In genomic region chr17:5254903-5255521, GRCh38 we compare ENCODE assay signal across 12 cellular contexts. TPM values are rescaled to one million over a fixed set of nuclear protein-coding genes. Genes with fewer than 3 reads are reported as not detected.
DNase-seq lines count a peak whose midpoint lies in the region; ATAC-seq and TF ChIP-seq lines count a peak whose summit lies in the region.
"Had no signal": no experiment of that assay in that cellular context is flagged by ENCODE, and none has a peak within 500 bp of the region (broad histone marks: within the 10 kb centered on the region; RNA-seq: fewer than 3 reads in every experiment).

No MANE protein-coding gene starts in this region.

- H3K4ac ChIP-seq in H9 (ENCODE audit: low read depth, low read length) (no peak overlapping the region), mesendoderm (ENCODE audit: low read depth, low read length) (no peak overlapping the region)

- H4K20me1 ChIP-seq in H9 (ENCODE audit: control insufficient read depth, insufficient read depth, insufficient read length) = no peaks in the 10 kb centered on the region

- no peak overlapping the region for H3K56ac ChIP-seq in H9 (ENCODE audit: insufficient read length, low read depth, low read length)
- no peak overlapping the region for H3K56ac ChIP-seq in mesendoderm (ENCODE audit: low read length)

- H3K9me3 Mint-ChIP-seq in H9 = no peaks in the 10 kb centered on the region
- no peaks in the 10 kb centered on the region for H3K9me3 Mint-ChIP-seq in HFFc6
- H3K9me3 Mint-ChIP-seq in osteocyte (ENCODE audit: unreplicated experiment) = no peaks in the 10 kb centered on the region
- H3K9me3 Mint-ChIP-seq: naive thymus-derived CD4-positive, alpha-beta T cell had no signal

- H3T11ph ChIP-seq in H9 (ENCODE audit: low read length) = no peak overlapping the region

- no peak overlapping the region for H4K8ac ChIP-seq in H9 (replicated peaks; ENCODE audit: insufficient read length, low read depth, low read length)
- no peak overlapping the region for H4K8ac ChIP-seq in mesendoderm (ENCODE audit: low read depth, low read length)

- no peaks in the 10 kb centered on the region for H3K36me3 ChIP-seq in mesendoderm (ENCODE audit: control insufficient read depth, insufficient read depth, low read length)

- peaks cover 8 to 10% of the 10 kb centered on the region in 2 experiments for H3K4me1 Mint-ChIP-seq in H9
- H3K4me1 Mint-ChIP-seq in HFFc6 (ENCODE audit: low read depth) = peaks cover 14% of the 10 kb centered on the region
- no peaks in the 10 kb centered on the region for H3K4me1 Mint-ChIP-seq in osteocyte (ENCODE audit: unreplicated experiment)

- H3K27ac Mint-ChIP-seq in H9 (peak overlapping the region in 1 of 3 experiments; percentile 23; a peak in 1 of 7 replicates), HFFc6 (no peak overlapping the region; the same call in 1 of the 2 replicates), osteocyte (ENCODE audit: unreplicated experiment) (no peak overlapping the region)

- H2BK5ac ChIP-seq in H9 (ENCODE audit: insufficient read length, low read length) (no peak overlapping the region), mesendoderm (ENCODE audit: low read length) (no peak overlapping the region)

- no peak overlapping the region for H3K4me3 ChIP-seq in mesendoderm (ENCODE audit: low read length)
- H3K4me3 ChIP-seq: skin epidermis had no signal

- no peak overlapping the region for H4K91ac ChIP-seq in H9 (ENCODE audit: insufficient read length, low read depth, low read length)

- no peaks in the 10 kb centered on the region for H3K23me2 ChIP-seq in H9 (ENCODE audit: insufficient read length, low read depth, low read length, poor library complexity, severe bottlenecking)

- no peak overlapping the region for H2BK12ac ChIP-seq in H9 (ENCODE audit: insufficient read length, low read depth, low read length)

- no peaks in the 10 kb centered on the region for H3K36me3 Mint-ChIP-seq in H9 (ENCODE audit: insufficient read depth in 1 of 3, low read depth in 3 of 3)
- no peaks in the 10 kb centered on the region for H3K36me3 Mint-ChIP-seq in HFFc6 (ENCODE audit: low read depth)
- no peaks in the 10 kb centered on the region for H3K36me3 Mint-ChIP-seq in osteocyte (ENCODE audit: unreplicated experiment)

- ATAC-seq in HG03457 (IDR thresholded peaks at IDR 0.05; ENCODE audit: unreplicated experiment) = no peak
- ATAC-seq: naive thymus-derived CD4-positive, alpha-beta T cell had no signal

- H3K14ac ChIP-seq in H9 (ENCODE audit: insufficient read depth, low read length) = no peak overlapping the region

- H3K23ac ChIP-seq in H9 (ENCODE audit: insufficient read length, low read depth, low read length) (no peak overlapping the region), mesendoderm (ENCODE audit: low read length) (no peak overlapping the region)

- H3K79me2 ChIP-seq in H9 (ENCODE audit: insufficient read depth, low read length) (no peaks in the 10 kb centered on the region), mesendoderm (ENCODE audit: control insufficient read depth, insufficient read depth, low read length) (no peaks in the 10 kb centered on the region)

- peak overlapping the region; percentile 50 for H2AFZ ChIP-seq in H9 (ENCODE audit: low read length)

- H3K4me3 Mint-ChIP-seq in H9 = no peak overlapping the region
- H3K4me3 Mint-ChIP-seq in HFFc6 = no peak overlapping the region
- H3K4me3 Mint-ChIP-seq in osteocyte (ENCODE audit: unreplicated experiment) = no peak overlapping the region

- no peak overlapping the region for H2AK5ac ChIP-seq in H9 (ENCODE audit: insufficient read length, low read length)
- no peak overlapping the region for H2AK5ac ChIP-seq in mesendoderm (ENCODE audit: low read length)

- H2BK20ac ChIP-seq in H9 (ENCODE audit: low read depth, low read length, poor library complexity, severe bottlenecking) = no peak overlapping the region

- no peaks in the 10 kb centered on the region for H3K79me1 ChIP-seq in H9 (ENCODE audit: insufficient read depth, low read depth, low read length, poor library complexity, severe bottlenecking)
- no peaks in the 10 kb centered on the region for H3K79me1 ChIP-seq in mesendoderm (ENCODE audit: low read length)

- H3K4me1 ChIP-seq in H9 (ENCODE audit: insufficient read depth, low read length) (no peaks in the 10 kb centered on the region), mesendoderm (ENCODE audit: control insufficient read depth, low read depth, low read length) (no peaks in the 10 kb centered on the region)

- no peak overlapping the region for H2BK120ac ChIP-seq in H9 (ENCODE audit: low read depth, low read length, poor library complexity, severe bottlenecking)
- H2BK120ac ChIP-seq in mesendoderm (ENCODE audit: low read depth, low read length) = no peak overlapping the region

- H3K9ac ChIP-seq in H9 (ENCODE audit: extremely low read depth, insufficient read length, low read length) (no peak overlapping the region), mesendoderm (ENCODE audit: low read length) (no peak overlapping the region)

- no CpG with 5 or more reads among the region's 5 CpGs for WGBS in H9 (ENCODE audit: extremely low coverage, insufficient read length, low lambda C conversion rate)
- no CpG with 5 or more reads among the region's 5 CpGs for WGBS in mesendoderm (ENCODE audit: extremely low coverage, insufficient coverage, low lambda C conversion rate)

- H4K5ac ChIP-seq in H9 (ENCODE audit: insufficient read length, low read depth, low read length) = no peak overlapping the region
- H4K5ac ChIP-seq in mesendoderm (ENCODE audit: low read length) = no peak overlapping the region

- H3K9me3 ChIP-seq in H9 (ENCODE audit: control insufficient read depth, low read depth, low read length) = no peaks in the 10 kb centered on the region

- H3K18ac ChIP-seq in H9 (ENCODE audit: insufficient read length, low read depth, low read length) = no peak overlapping the region
- H3K18ac ChIP-seq in mesendoderm (ENCODE audit: low read length) = no peak overlapping the region

- H3K27me3 ChIP-seq in H9 (ENCODE audit: insufficient read depth, low read length) (no peaks in the 10 kb centered on the region), mesendoderm (ENCODE audit: insufficient read depth, low read length, poor library complexity) (no peaks in the 10 kb centered on the region)

- no peak for TF ChIP-seq CTCF in H9 (conservative IDR thresholded peaks at IDR 0.05)
- no peak for TF ChIP-seq CTCF in HFFc6 (IDR thresholded peaks at IDR 0.05)
- no peak for TF ChIP-seq CTCF in osteocyte (IDR thresholded peaks at IDR 0.05)

- H3K27ac ChIP-seq in H9 (ENCODE audit: insufficient read length, low read depth, low read length) (no peak overlapping the region), mesendoderm (ENCODE audit: low read depth, low read length) (no peak overlapping the region)

- H2BK15ac ChIP-seq in H9 (ENCODE audit: low read depth, low read length) = no peak overlapping the region
- no peak overlapping the region for H2BK15ac ChIP-seq in mesendoderm (replicated peaks; ENCODE audit: low read depth)

- DNase-seq in EH (ENCODE audit: low read depth) (peak; percentile 18), H9 (no peak), SKM-1 (lab: John Stamatoyannopoulos, UW; ENCODE audit: unreplicated experiment) (peak; percentile 30), mesendoderm (peak; percentile 23), DMS 273 treated with DMSO at 0.1 percent for 48 hours (lab: John Stamatoyannopoulos, UW) (no peak), HFFc6 (no peak), osteocyte (ENCODE audit: extremely low spot score, unreplicated experiment) (no peak)
- DNase-seq: naive thymus-derived CD4-positive, alpha-beta T cell had no signal

- H3K27me3 Mint-ChIP-seq in H9 (ENCODE audit: low read depth) (no peaks in the 10 kb centered on the region; the same call in 1 of the 2 replicates), HFFc6 (ENCODE audit: insufficient read depth) (peaks cover 11% of the 10 kb centered on the region), osteocyte (ENCODE audit: unreplicated experiment) (peaks cover 5% of the 10 kb centered on the region)
- H3K27me3 Mint-ChIP-seq: naive thymus-derived CD4-positive, alpha-beta T cell had no signal

- H3K4me2 ChIP-seq in H9 (ENCODE audit: insufficient read depth, insufficient read length, low read length) (no peak overlapping the region), mesendoderm (ENCODE audit: low read length) (no peak overlapping the region)

RNA-seq across cellular contexts. Expression of gene SCIMP, which starts 20.4 kb away (rescaled TPM):
- total RNA-seq in H9 (2021) = not detected in 2 replicates
- polyA plus RNA-seq in mesendoderm (2013, experiment 1 of 2) = not detected
- not detected for polyA plus RNA-seq in mesendoderm (2013, experiment 2 of 2)
- not detected for total RNA-seq in HFFc6 (2021; fragmentation: NEBNext Ultra II Directional; extraction: Animal tissue kit (Norgen Biotek cat#: 25700))
- not detected in 2 replicates for total RNA-seq in osteocyte
- total RNA-seq: HT1080, RPMI7951 had no signal

RNA-seq across cellular contexts. Expression of gene RABEP1, which starts 27.1 kb away (rescaled TPM):
- total RNA-seq in H9 (2021) (44.6 and 46.9 TPM in 2 replicates), osteocyte (50.1 and 57.7 TPM in 2 replicates)
- polyA plus RNA-seq in mesendoderm (2013, experiment 1 of 2) = 29.4 TPM
- polyA plus RNA-seq in mesendoderm (2013, experiment 2 of 2) = 29.3 TPM
- 10 to 100 TPM; 41.1 to 48.5 (median 45.6) TPM for total RNA-seq in HFFc6 (2021; fragmentation: NEBNext Ultra II Directional; extraction: Animal tissue kit (Norgen Biotek cat#: 25700))

Comparison
In these comparisons a context has a peak if more than half of its experiments do, and no peak if none do; other contexts are left out.
1. DNase-seq: peak in EH (single experiment), SKM-1 (single experiment) and mesendoderm (single experiment); none in H9 (single experiment), DMS 273 treated with DMSO at 0.1 percent for 48 hours (single experiment), HFFc6 (single experiment) and osteocyte (single experiment).